ENCODE assay signal across 23 cellular contexts in the genomic region with DNA sequence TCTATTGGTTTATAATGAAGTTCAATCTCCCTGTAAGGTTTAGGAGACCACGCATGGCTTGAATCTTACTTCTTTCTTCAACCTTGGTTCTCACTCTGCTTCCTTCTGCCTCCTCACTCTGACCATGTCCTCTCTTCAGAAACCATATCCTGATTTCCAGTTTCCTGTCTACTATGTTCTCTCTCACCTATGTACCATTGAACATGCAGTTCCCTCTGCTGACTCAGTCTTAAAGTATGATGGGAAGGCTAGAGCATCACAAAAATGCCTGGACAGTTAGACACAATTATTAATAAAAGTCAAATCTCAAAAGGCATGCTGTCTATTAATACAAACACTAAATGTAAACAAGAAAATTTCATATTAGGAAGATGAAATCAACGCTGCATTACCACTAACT.
"Had no signal": no experiment of that assay in that cellular context is flagged by ENCODE, and none has a peak within 500 bp of the region (broad histone marks: within the 10 kb centered on the region; RNA-seq: fewer than 3 reads in every experiment).

No MANE protein-coding gene starts in this region.

- H3K4me3 ChIP-seq: heart right ventricle, lung, mucosa of descending colon, right atrium auricular region, testis, tibial artery had no signal

- H3K27ac ChIP-seq: epithelial cell of prostate, heart right ventricle, neutrophil, parathyroid adenoma, right atrium auricular region, testis, tibial artery had no signal

- H3K9ac ChIP-seq: parathyroid adenoma had no signal

- H3K9me3 ChIP-seq: heart right ventricle, mucosa of descending colon, neutrophil, right atrium auricular region, testis, tibial artery had no signal

- H2AFZ ChIP-seq: parathyroid adenoma had no signal

- ATAC-seq: esophagus mucosa; heart right ventricle; left lobe of liver; mucosa of descending colon; natural killer cell treated with Interleukin-12 subunit alpha and Interleukin-12 subunit beta and Interleukin-15 and Interleukin-18, amount 100 ng/mL, for 72 hours; sciatic nerve; stimulated activated memory B cell treated with anti-CD40 and anti-IgM and Interleukin-4, amounts not matched to agents 10 μg/mL and 1 μg/mL and 100 μg/mL, for 72 hours; stimulated activated naive CD8-positive, alpha-beta T cell treated with anti-CD3 and anti-CD28 coated beads, Interleukin-15, Interleukin-2, amounts not matched to agents 100 U/mL and 50 U/mL, for 24 hours had no signal

- H3K27me3 ChIP-seq: heart right ventricle, neutrophil, right atrium auricular region, testis, tibial artery had no signal

- DNase-seq: cortex of kidney; foreskin melanocyte; glutamatergic neuron; heart right ventricle; hippocampal formation; islet precursor cell; mucosa of descending colon; naive B cell; stimulated activated CD4-positive, alpha-beta T cell treated with anti-CD3 and anti-CD28 coated beads, Interleukin-4, amount 100 ng/mL, for 4 hours; stimulated activated naive CD8-positive, alpha-beta T cell treated with anti-CD3 and anti-CD28 coated beads, Interleukin-15, Interleukin-2, amounts not matched to agents 100 U/mL and 50 U/mL, for 24 hours; substantia nigra; testis; tibial artery had no signal

- H3K36me3 ChIP-seq: heart right ventricle, neutrophil, right atrium auricular region, tibial artery had no signal

- H3K4me1 ChIP-seq: parathyroid adenoma, right atrium auricular region, testis had no signal

- H3K79me2 ChIP-seq: parathyroid adenoma had no signal
